In the genomic region with DNA sequence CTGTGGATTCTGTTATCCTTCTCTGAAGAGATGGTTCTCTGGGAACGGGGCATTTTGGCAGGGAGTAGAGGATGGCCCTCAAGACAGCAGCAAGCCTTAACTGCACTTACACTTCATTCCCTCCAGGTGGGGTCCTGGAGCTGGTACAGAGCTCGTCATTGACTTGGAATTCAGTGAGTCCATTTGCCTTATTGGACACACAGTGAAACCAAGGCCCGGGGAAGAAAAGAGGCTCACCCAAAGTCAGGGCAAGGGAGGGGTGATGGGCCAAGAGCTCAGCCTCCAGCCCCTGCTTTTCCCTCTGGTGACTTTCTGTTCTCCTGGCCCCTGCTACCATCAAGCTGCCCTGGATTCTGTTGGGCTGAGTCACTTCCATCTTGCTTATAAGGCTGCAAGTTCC, we compare ENCODE assay signal across 8 cellular contexts.
DNase-seq lines count a peak whose midpoint lies in the region; ATAC-seq and TF ChIP-seq lines count a peak whose summit lies in the region.

No MANE protein-coding gene starts in this region.

- peak; percentile 36 for DNase-seq in activated CD4-positive, alpha-beta T cell treated with anti-CD3 and anti-CD28 coated beads for 48 hours
- no peak for DNase-seq in activated CD4-positive, alpha-beta T cell treated with anti-CD3 and anti-CD28 coated beads, Interleukin-2, amount 50 U/mL, for 1 hour
- DNase-seq in hepatocyte (ENCODE audit: low spot score) (peak; percentile 54), sigmoid colon (no peak), cortex of kidney (lab: John Stamatoyannopoulos, UW) (no peak), T-cell (no peak)

- no peaks in the 10 kb centered on the region for H3K9me2 ChIP-seq in SU-DHL-6 (replicated peaks; ENCODE audit: insufficient read depth, low read length)
- H3K9me2 ChIP-seq in hepatocyte (replicated peaks; ENCODE audit: insufficient read depth) = no peaks in the 10 kb centered on the region

- H3K27me3 ChIP-seq in KMS-11 (ENCODE audit: insufficient read depth, low read depth) = no peaks in the 10 kb centered on the region; the same call in 1 of the 2 replicates
- no peaks in the 10 kb centered on the region for H3K27me3 ChIP-seq in SU-DHL-6 (ENCODE audit: low read length)
- peaks cover 15% of the 10 kb centered on the region for H3K27me3 ChIP-seq in hepatocyte
- peaks cover 0 to 51% (median 21%) of the 10 kb centered on the region in 3 donors for H3K27me3 ChIP-seq in sigmoid colon

- peak; percentile 64 for TF ChIP-seq CTCF in KMS-11 (conservative IDR thresholded peaks at IDR 0.05; ENCODE audit: low read depth, low read length)
- peak; percentile 14 for TF ChIP-seq CTCF in SU-DHL-6 (IDR thresholded peaks at IDR 0.05; ENCODE audit: insufficient read depth, low read length, poor library complexity, severe bottlenecking)
- peak; percentile 42 for TF ChIP-seq CTCF in hepatocyte (IDR thresholded peaks at IDR 0.05; ENCODE audit: poor library complexity)
- TF ChIP-seq CTCF in sigmoid colon (IDR thresholded peaks at IDR 0.05) = peak in 1 of 4 experiments; percentile 5

- H4K20me1 ChIP-seq in KMS-11 (ENCODE audit: insufficient read depth) (no peaks in the 10 kb centered on the region), SU-DHL-6 (ENCODE audit: low read depth, low read length) (no peaks in the 10 kb centered on the region), hepatocyte (ENCODE audit: insufficient read depth, poor library complexity, severe bottlenecking) (no peaks in the 10 kb centered on the region)

- no peak overlapping the region for H2AFZ ChIP-seq in KMS-11 (ENCODE audit: low read depth)
- no peak overlapping the region for H2AFZ ChIP-seq in SU-DHL-6 (ENCODE audit: low read depth, low read length, severe bottlenecking)
- H2AFZ ChIP-seq in hepatocyte = no peak overlapping the region

- no peak for TF ChIP-seq EP300 in sigmoid colon (IDR thresholded peaks at IDR 0.05)

- CTCF ChIA-PET in T-cell (lab: Charles Lee) = no interaction called here

- H3K9me3 ChIP-seq in SU-DHL-6 (ENCODE audit: insufficient read depth, low read length) (no peaks in the 10 kb centered on the region), hepatocyte (ENCODE audit: low read depth) (no peaks in the 10 kb centered on the region), sigmoid colon (no peaks in the 10 kb centered on the region)

- 52% methylated on average over 3 of the region's 3 CpGs for WGBS in hepatocyte (ENCODE audit: low lambda C conversion rate, missing lambda C conversion rate)
- WGBS in sigmoid colon, 2 donors = 12 to 51% methylated on average over 3 of the region's 3 CpGs

- H3K4me3 Mint-ChIP-seq in T-cell = no peak overlapping the region

- H3K79me2 ChIP-seq in KMS-11 (ENCODE audit: insufficient read depth, low read depth) = no peaks in the 10 kb centered on the region
- H3K79me2 ChIP-seq in SU-DHL-6 (ENCODE audit: insufficient read depth, low read length) = no peaks in the 10 kb centered on the region
- no peaks in the 10 kb centered on the region for H3K79me2 ChIP-seq in hepatocyte

- POLR2A ChIA-PET in T-cell (lab: Charles Lee) = no interaction called here

- H3F3A ChIP-seq in SU-DHL-6 (ENCODE audit: insufficient read depth) = no peaks in the 10 kb centered on the region

- ATAC-seq in T-cell (replicated peaks in 1 of 4) = no peak

- H3K4me3 ChIP-seq in KMS-11 (IDR thresholded peaks at IDR 0.05; ENCODE audit: insufficient read depth, low read depth, low read length) = no peak overlapping the region
- no peak overlapping the region for H3K4me3 ChIP-seq in SU-DHL-6 (ENCODE audit: insufficient read depth, low read length, poor library complexity, severe bottlenecking)
- no peak overlapping the region for H3K4me3 ChIP-seq in hepatocyte
- no peak overlapping the region for H3K4me3 ChIP-seq in sigmoid colon

- H3K27ac Mint-ChIP-seq in T-cell = no peak overlapping the region

- H3K9ac ChIP-seq in KMS-11 (no peak overlapping the region), SU-DHL-6 (ENCODE audit: low read length) (no peak overlapping the region)

- no peaks in the 10 kb centered on the region for H3K36me3 Mint-ChIP-seq in T-cell

- no peaks in the 10 kb centered on the region for H3K9me3 Mint-ChIP-seq in T-cell

- peaks cover 15 to 19% (median 16%) of the 10 kb centered on the region in 3 donors for H3K4me1 Mint-ChIP-seq in T-cell

- H3K4me2 ChIP-seq in KMS-11 (no peak overlapping the region), SU-DHL-6 (ENCODE audit: low read depth, low read length, poor library complexity, severe bottlenecking) (no peak overlapping the region), hepatocyte (no peak overlapping the region)

- peaks cover 46 to 56% of the 10 kb centered on the region in 2 donors for H3K27me3 Mint-ChIP-seq in T-cell

- H3K36me3 ChIP-seq in KMS-11 (ENCODE audit: insufficient read depth) = no peaks in the 10 kb centered on the region
- H3K36me3 ChIP-seq in SU-DHL-6 (ENCODE audit: low read length) = no peaks in the 10 kb centered on the region
- H3K36me3 ChIP-seq in hepatocyte (replicated peaks; ENCODE audit: insufficient read depth, low read depth) = no peaks in the 10 kb centered on the region
- no peaks in the 10 kb centered on the region for H3K36me3 ChIP-seq in sigmoid colon

- peaks cover 5% of the 10 kb centered on the region for H3K4me1 ChIP-seq in KMS-11 (ENCODE audit: low read depth, poor library complexity, severe bottlenecking)
- no peaks in the 10 kb centered on the region for H3K4me1 ChIP-seq in hepatocyte (ENCODE audit: insufficient read depth)
- H3K4me1 ChIP-seq in sigmoid colon = peaks cover 0 to 12% (median 6%) of the 10 kb centered on the region in 4 donors

- no peak overlapping the region for H3K27ac ChIP-seq in KMS-11
- no peak overlapping the region for H3K27ac ChIP-seq in SU-DHL-6 (ENCODE audit: low read depth, low read length)
- no peak overlapping the region for H3K27ac ChIP-seq in hepatocyte
- H3K27ac ChIP-seq in sigmoid colon = no peak overlapping the region

- TF ChIP-seq POLR2A in sigmoid colon (IDR thresholded peaks at IDR 0.05) = no peak

- intact Hi-C loops in sigmoid colon (cut with DNase I) = no loop called here

Comparison
In these comparisons a context has a peak if more than half of its experiments do, and no peak if none do; other contexts are left out.
1. DNase-seq: peak in activated CD4-positive, alpha-beta T cell treated with anti-CD3 and anti-CD28 coated beads for 48 hours (single experiment) and hepatocyte (single experiment); none in activated CD4-positive, alpha-beta T cell treated with anti-CD3 and anti-CD28 coated beads, Interleukin-2, amount 50 U/mL, for 1 hour (single experiment), sigmoid colon (single experiment), cortex of kidney (single experiment) and T-cell (0 of 34).